In genomic region chr4:40506066-40506465, GRCh38 we compare ENCODE assay signal across 15 cellular contexts.
"Had no signal": no experiment of that assay in that cellular context is flagged by ENCODE, and none has a peak within 500 bp of the region (broad histone marks: within the 10 kb centered on the region; RNA-seq: fewer than 3 reads in every experiment).

No MANE protein-coding gene starts in this region.

- H3K9me3 Mint-ChIP-seq: T-helper 2 cell treated with Interferon-gamma antibody and Interleukin-4, amounts not matched to agents 5 μg/mL and 100 μg/mL, for 36 hours had no signal

- ATAC-seq: activated naive CD4-positive, alpha-beta T cell treated with anti-CD3 and anti-CD28 coated beads, Interleukin-2, amount 50 U/mL, for 72 hours; heart right ventricle; left ventricle myocardium superior had no signal

- H3K4me3 ChIP-seq: dorsolateral prefrontal cortex, heart right ventricle, skin epidermis, stomach, thoracic aorta had no signal

- H3K27ac Mint-ChIP-seq: activated naive CD4-positive, alpha-beta T cell treated with anti-CD3 and anti-CD28 coated beads, Interleukin-2, amount 50 U/mL, for 72 hours; nephron progenitor cell; T-helper 2 cell treated with Interferon-gamma antibody and Interleukin-4, amounts not matched to agents 5 μg/mL and 100 μg/mL, for 36 hours had no signal

- H3K27ac ChIP-seq: dorsolateral prefrontal cortex, heart right ventricle, thoracic aorta had no signal

- H3K27me3 ChIP-seq: heart right ventricle, stomach had no signal

- H3K36me3 Mint-ChIP-seq: activated naive CD4-positive, alpha-beta T cell treated with anti-CD3 and anti-CD28 coated beads, Interleukin-2, amount 50 U/mL, for 72 hours had no signal

- H3K4me3 Mint-ChIP-seq: nephron progenitor cell; T-helper 2 cell treated with Interferon-gamma antibody and Interleukin-4, amounts not matched to agents 5 μg/mL and 100 μg/mL, for 36 hours had no signal

- H3K36me3 ChIP-seq: heart right ventricle, thoracic aorta had no signal

- DNase-seq: activated effector memory CD4-positive, alpha-beta T cell treated with Interleukin-2 at 50 U/mL for 16 hours; activated T-cell treated with anti-CD3 and anti-CD28 coated beads, Interleukin-2, amount 50 U/mL, for 1 hour; anterior cingulate cortex; dorsolateral prefrontal cortex; heart right ventricle; islet precursor cell; left ventricle myocardium superior; mesendoderm; nephron progenitor cell; retina; stomach had no signal

- H3K9me3 ChIP-seq: heart right ventricle, stomach, thoracic aorta had no signal
